ENCODE assay signal across 13 cellular contexts in the genomic region with DNA sequence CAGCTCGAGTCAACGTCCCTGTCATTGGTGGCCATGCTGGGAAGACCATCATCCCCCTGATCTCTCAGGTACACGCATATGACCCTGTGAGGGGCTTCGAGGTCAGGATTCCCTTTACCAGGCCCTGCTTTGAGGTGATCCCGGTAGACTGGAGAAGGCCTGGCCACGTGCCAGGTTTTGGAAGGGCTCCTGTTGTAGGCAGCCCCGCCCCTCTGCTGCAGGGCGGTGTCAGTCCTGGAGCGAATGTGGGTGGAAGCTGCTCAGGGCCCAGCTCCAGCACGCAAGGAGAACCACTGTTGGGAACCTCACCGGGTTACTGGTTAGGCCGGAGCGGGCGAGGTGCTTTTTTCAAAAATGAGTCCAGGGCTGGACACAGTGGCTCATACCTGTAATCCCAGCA. TPM values are rescaled to one million over a fixed set of nuclear protein-coding genes. Genes with fewer than 3 reads are reported as not detected.
DNase-seq lines count a peak whose midpoint lies in the region; ATAC-seq and TF ChIP-seq lines count a peak whose summit lies in the region.
"Had no signal": no experiment of that assay in that cellular context is flagged by ENCODE, and none has a peak within 500 bp of the region (broad histone marks: within the 10 kb centered on the region; RNA-seq: fewer than 3 reads in every experiment).

No MANE protein-coding gene starts in this region.

- TF ChIP-seq CTCF in heart left ventricle (IDR thresholded peaks at IDR 0.05) (no peak), thyroid gland (IDR thresholded peaks at IDR 0.05) (no peak), left lung (IDR thresholded peaks at IDR 0.05) (no peak)

- H3K4me3 ChIP-seq in heart left ventricle (no peak overlapping the region), thyroid gland (replicated peaks in 1 of 3) (no peak overlapping the region), left lung (no peak overlapping the region)
- H3K4me3 ChIP-seq: vagina had no signal

- H3K36me3 ChIP-seq in heart left ventricle, result peaks cover 6 to 94% (median 85%) of the 10 kb centered on the region in 9 donors
- peaks cover 72 to 73% of the 10 kb centered on the region in 2 donors for H3K36me3 ChIP-seq in thyroid gland
- H3K36me3 ChIP-seq in left lung, result peaks cover 0 to 94% of the 10 kb centered on the region in 2 donors

- no peak for TF ChIP-seq POLR2A in heart left ventricle (IDR thresholded peaks at IDR 0.05)
- TF ChIP-seq POLR2A in thyroid gland (IDR thresholded peaks at IDR 0.05), result no peak

- H3K9me3 ChIP-seq in heart left ventricle (no peaks in the 10 kb centered on the region), thyroid gland (no peaks in the 10 kb centered on the region), left lung (no peaks in the 10 kb centered on the region)
- H3K9me3 ChIP-seq: vagina had no signal

- DNase-seq in SHP77 (lab: John Stamatoyannopoulos, UW) (peak; percentile 10 to 15), SHP77 treated with DMSO at 0.1 percent for 48 hours (lab: John Stamatoyannopoulos, UW) (no peak), NCI-H2227 treated with DMSO at 0.1 percent for 48 hours (lab: John Stamatoyannopoulos, UW) (peak; percentile 10), heart left ventricle (peak in 4 of 5 donors; percentile 50 to 84 (median 68)), thyroid gland (peak; percentile 38 to 50), left lung (no peak)
- DNase-seq: activated CD4-positive, CD25-positive, alpha-beta regulatory T cell treated with anti-CD3 and anti-CD28 coated beads, Interleukin-2, amount 50 U/mL, for 72 hours; activated T-cell treated with anti-CD3 and anti-CD28 coated beads, Interleukin-2, amount 50 U/mL, for 4 hours; cortex of kidney; T-helper 1 cell had no signal

- peak overlapping the region in 3 of 12 donors; percentile 11 to 61 (median 29) for H3K27ac ChIP-seq in heart left ventricle
- no peak overlapping the region for H3K27ac ChIP-seq in thyroid gland
- no peak overlapping the region for H3K27ac ChIP-seq in left lung
- H3K27ac ChIP-seq: vagina had no signal

- ATAC-seq in heart left ventricle (peak; percentile 24 to 44 (median 40)), HG02610 (IDR thresholded peaks at IDR 0.05; ENCODE audit: unreplicated experiment) (no peak), HG02759 (IDR thresholded peaks at IDR 0.05; ENCODE audit: unreplicated experiment) (no peak), left lung (no peak)
- ATAC-seq: activated T-cell treated with anti-CD3 and anti-CD28 coated beads, Interleukin-2, amount 50 U/mL, for 4 hours had no signal

- intact Hi-C loops in heart left ventricle (cut with DNase I) (no loop called here), thyroid gland (cut with DNase I) (loop anchor here (10.0 kb wide), 1 partner anchor 71 kb away; no protein-coding TSS in a partner anchor), left lung (cut with DNase I) (no loop called here)

- H3K4me1 ChIP-seq in heart left ventricle (peaks cover 0 to 44% (median 16%) of the 10 kb centered on the region in 12 donors), thyroid gland (peaks cover 4 to 12% of the 10 kb centered on the region in 2 donors), left lung (no peaks in the 10 kb centered on the region)
- H3K4me1 ChIP-seq: vagina had no signal

- 53 to 64% (median 56%) methylated on average over 11 to 14 of the region's 14 CpGs for WGBS in heart left ventricle, 4 donors
- WGBS in thyroid gland, 2 donors, result 77 to 85% methylated on average over 7 to 14 of the region's 14 CpGs

- H3K27me3 ChIP-seq in heart left ventricle (no peaks in the 10 kb centered on the region), thyroid gland (no peaks in the 10 kb centered on the region), left lung (no peaks in the 10 kb centered on the region)
- H3K27me3 ChIP-seq: vagina had no signal

RNA-seq across cellular contexts. Expression of a gene that starts 15.6 kb away (rescaled TPM):
- total RNA-seq in heart left ventricle (100 to 1,000 TPM; 303 to 591 (median 409) TPM), thyroid gland (100 to 1,000 TPM in 2 of 4 donors, 10 to 100 TPM in 2; 70.8 to 119 (median 95.2) TPM), left lung (100 to 1,000 TPM; 153 to 166 TPM)
- 100 to 1,000 TPM; 140 to 251 TPM for polyA plus RNA-seq in heart left ventricle

RNA-seq across cellular contexts. Expression of a gene that starts 15.7 kb away (rescaled TPM):
- total RNA-seq in heart left ventricle, result 10 to 100 TPM in 8 of 9 donors, 1 to 10 TPM in 1; 7.9 to 26.8 (median 16.1) TPM
- polyA plus RNA-seq in heart left ventricle, result 10 to 100 TPM; 43.1 to 44.3 TPM
- 10 to 100 TPM; 14.5 to 53.7 (median 29.1) TPM for total RNA-seq in thyroid gland
- 10 to 100 TPM; 32.4 to 39.7 TPM for total RNA-seq in left lung

Comparison
In these comparisons a context has a peak if more than half of its experiments do, and no peak if none do; other contexts are left out.
1. DNase-seq: peak in SHP77 (2 of 2), NCI-H2227 treated with DMSO at 0.1 percent for 48 hours (single experiment), heart left ventricle (4 of 5) and thyroid gland (2 of 2); none in SHP77 treated with DMSO at 0.1 percent for 48 hours (single experiment) and left lung (0 of 2).
2. ATAC-seq: peak in heart left ventricle (4 of 4); none in HG02610 (single experiment), HG02759 (single experiment) and left lung (single experiment).